In the genomic region with DNA sequence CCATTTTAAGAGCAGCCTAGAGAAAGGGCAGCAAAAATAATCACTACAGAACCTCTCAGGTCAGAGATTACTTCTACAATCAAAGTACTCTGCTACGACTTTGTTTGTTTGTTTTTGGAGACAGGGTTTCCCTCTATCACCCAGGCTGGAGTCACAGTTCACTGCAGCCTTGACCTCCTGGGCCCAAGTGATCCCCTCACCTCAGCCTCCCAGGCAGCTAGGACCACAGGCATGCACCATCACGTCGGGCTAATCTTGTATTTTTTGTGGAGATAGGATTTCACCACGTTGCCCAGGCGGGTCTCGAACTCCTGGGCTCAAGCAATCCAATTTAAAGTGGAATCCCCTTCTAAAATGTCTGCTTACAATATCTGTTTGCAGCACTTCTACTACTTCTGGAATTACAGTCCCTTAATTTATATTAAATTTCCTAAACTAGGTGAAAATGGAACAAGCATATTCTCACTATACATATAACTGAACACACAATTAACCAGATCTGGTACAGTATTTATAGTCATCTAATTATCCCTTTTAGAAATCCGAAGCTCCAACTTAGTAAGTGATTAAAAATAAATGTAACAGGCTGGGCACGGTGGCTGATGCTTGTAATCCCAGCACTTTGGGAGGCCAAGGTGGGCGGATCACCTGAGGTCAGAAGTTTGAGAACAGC, we compare ENCODE assay signal across 1 cellular context.
TF ChIP-seq lines count a peak whose summit lies in the region.

No MANE protein-coding gene starts in this region.

TF ChIP-seq in HepG2, 621 proteins besides CTCF, POLR2A, EP300 and RAD21 (continued from another document and continues in another):
- TF ChIP-seq FOXA1 (IDR thresholded peaks at IDR 0.05): no peak
- peak; percentile 64 for TF ChIP-seq FOXA1 (CRISPR knock-in tag; IDR thresholded peaks at IDR 0.05)
- TF ChIP-seq, protein P1, sequence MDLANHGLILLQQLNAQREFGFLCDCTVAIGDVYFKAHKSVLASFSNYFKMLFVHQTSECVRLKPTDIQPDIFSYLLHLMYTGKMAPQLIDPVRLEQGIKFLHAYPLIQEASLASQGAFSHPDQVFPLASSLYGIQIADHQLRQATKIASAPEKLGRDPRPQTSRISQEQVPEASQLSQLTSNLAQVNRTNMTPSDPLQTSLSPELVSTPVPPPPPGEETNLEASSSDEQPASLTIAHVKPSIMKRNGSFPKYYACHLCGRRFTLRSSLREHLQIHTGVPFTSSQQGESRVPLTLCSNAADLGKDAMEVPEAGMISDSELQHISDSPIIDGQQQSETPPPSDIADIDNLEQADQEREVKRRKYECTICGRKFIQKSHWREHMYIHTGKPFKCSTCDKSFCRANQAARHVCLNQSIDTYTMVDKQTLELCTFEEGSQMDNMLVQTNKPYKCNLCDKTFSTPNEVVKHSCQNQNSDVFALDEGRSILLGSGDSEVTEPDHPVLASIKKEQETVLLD (CRISPR knock-in tag; IDR thresholded peaks at IDR 0.05; ENCODE audit: low read depth): no peak
- no peak for TF ChIP-seq KLF6 (CRISPR knock-in tag; IDR thresholded peaks at IDR 0.05)
- TF ChIP-seq, protein P2, sequence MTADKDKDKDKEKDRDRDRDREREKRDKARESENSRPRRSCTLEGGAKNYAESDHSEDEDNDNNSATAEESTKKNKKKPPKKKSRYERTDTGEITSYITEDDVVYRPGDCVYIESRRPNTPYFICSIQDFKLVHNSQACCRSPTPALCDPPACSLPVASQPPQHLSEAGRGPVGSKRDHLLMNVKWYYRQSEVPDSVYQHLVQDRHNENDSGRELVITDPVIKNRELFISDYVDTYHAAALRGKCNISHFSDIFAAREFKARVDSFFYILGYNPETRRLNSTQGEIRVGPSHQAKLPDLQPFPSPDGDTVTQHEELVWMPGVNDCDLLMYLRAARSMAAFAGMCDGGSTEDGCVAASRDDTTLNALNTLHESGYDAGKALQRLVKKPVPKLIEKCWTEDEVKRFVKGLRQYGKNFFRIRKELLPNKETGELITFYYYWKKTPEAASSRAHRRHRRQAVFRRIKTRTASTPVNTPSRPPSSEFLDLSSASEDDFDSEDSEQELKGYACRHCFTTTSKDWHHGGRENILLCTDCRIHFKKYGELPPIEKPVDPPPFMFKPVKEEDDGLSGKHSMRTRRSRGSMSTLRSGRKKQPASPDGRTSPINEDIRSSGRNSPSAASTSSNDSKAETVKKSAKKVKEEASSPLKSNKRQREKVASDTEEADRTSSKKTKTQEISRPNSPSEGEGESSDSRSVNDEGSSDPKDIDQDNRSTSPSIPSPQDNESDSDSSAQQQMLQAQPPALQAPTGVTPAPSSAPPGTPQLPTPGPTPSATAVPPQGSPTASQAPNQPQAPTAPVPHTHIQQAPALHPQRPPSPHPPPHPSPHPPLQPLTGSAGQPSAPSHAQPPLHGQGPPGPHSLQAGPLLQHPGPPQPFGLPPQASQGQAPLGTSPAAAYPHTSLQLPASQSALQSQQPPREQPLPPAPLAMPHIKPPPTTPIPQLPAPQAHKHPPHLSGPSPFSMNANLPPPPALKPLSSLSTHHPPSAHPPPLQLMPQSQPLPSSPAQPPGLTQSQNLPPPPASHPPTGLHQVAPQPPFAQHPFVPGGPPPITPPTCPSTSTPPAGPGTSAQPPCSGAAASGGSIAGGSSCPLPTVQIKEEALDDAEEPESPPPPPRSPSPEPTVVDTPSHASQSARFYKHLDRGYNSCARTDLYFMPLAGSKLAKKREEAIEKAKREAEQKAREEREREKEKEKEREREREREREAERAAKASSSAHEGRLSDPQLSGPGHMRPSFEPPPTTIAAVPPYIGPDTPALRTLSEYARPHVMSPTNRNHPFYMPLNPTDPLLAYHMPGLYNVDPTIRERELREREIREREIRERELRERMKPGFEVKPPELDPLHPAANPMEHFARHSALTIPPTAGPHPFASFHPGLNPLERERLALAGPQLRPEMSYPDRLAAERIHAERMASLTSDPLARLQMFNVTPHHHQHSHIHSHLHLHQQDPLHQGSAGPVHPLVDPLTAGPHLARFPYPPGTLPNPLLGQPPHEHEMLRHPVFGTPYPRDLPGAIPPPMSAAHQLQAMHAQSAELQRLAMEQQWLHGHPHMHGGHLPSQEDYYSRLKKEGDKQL (CRISPR knock-in tag; IDR thresholded peaks at IDR 0.05; ENCODE audit: low read depth): 0 out of 2 replicates have a peak, but pooled peaks have one; percentile 38
- no peak for TF ChIP-seq SMARCC2 (IDR thresholded peaks at IDR 0.05)
- TF ChIP-seq ZNF746 (CRISPR knock-in tag; IDR thresholded peaks at IDR 0.05): no peak
- no peak for TF ChIP-seq ELF1 (CRISPR knock-in tag; IDR thresholded peaks at IDR 0.05)
- TF ChIP-seq CEBPB (IDR thresholded peaks at IDR 0.05; ENCODE audit: borderline replicate concordance, low read depth, low read length): no peak
- TF ChIP-seq, protein P3, sequence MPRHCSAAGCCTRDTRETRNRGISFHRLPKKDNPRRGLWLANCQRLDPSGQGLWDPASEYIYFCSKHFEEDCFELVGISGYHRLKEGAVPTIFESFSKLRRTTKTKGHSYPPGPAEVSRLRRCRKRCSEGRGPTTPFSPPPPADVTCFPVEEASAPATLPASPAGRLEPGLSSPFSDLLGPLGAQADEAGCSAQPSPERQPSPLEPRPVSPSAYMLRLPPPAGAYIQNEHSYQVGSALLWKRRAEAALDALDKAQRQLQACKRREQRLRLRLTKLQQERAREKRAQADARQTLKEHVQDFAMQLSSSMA (CRISPR knock-in tag; IDR thresholded peaks at IDR 0.05): no peak
- TF ChIP-seq, protein P4, sequence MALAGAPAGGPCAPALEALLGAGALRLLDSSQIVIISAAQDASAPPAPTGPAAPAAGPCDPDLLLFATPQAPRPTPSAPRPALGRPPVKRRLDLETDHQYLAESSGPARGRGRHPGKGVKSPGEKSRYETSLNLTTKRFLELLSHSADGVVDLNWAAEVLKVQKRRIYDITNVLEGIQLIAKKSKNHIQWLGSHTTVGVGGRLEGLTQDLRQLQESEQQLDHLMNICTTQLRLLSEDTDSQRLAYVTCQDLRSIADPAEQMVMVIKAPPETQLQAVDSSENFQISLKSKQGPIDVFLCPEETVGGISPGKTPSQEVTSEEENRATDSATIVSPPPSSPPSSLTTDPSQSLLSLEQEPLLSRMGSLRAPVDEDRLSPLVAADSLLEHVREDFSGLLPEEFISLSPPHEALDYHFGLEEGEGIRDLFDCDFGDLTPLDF (CRISPR knock-in tag; IDR thresholded peaks at IDR 0.05): no peak
- TF ChIP-seq, protein P5, sequence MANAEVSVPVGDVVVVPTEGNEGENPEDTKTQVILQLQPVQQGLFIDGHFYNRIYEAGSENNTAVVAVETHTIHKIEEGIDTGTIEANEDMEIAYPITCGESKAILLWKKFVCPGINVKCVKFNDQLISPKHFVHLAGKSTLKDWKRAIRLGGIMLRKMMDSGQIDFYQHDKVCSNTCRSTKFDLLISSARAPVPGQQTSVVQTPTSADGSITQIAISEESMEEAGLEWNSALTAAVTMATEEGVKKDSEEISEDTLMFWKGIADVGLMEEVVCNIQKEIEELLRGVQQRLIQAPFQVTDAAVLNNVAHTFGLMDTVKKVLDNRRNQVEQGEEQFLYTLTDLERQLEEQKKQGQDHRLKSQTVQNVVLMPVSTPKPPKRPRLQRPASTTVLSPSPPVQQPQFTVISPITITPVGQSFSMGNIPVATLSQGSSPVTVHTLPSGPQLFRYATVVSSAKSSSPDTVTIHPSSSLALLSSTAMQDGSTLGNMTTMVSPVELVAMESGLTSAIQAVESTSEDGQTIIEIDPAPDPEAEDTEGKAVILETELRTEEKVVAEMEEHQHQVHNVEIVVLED (CRISPR knock-in tag; IDR thresholded peaks at IDR 0.05; ENCODE audit: borderline replicate concordance): no peak
- TF ChIP-seq, protein P6, sequence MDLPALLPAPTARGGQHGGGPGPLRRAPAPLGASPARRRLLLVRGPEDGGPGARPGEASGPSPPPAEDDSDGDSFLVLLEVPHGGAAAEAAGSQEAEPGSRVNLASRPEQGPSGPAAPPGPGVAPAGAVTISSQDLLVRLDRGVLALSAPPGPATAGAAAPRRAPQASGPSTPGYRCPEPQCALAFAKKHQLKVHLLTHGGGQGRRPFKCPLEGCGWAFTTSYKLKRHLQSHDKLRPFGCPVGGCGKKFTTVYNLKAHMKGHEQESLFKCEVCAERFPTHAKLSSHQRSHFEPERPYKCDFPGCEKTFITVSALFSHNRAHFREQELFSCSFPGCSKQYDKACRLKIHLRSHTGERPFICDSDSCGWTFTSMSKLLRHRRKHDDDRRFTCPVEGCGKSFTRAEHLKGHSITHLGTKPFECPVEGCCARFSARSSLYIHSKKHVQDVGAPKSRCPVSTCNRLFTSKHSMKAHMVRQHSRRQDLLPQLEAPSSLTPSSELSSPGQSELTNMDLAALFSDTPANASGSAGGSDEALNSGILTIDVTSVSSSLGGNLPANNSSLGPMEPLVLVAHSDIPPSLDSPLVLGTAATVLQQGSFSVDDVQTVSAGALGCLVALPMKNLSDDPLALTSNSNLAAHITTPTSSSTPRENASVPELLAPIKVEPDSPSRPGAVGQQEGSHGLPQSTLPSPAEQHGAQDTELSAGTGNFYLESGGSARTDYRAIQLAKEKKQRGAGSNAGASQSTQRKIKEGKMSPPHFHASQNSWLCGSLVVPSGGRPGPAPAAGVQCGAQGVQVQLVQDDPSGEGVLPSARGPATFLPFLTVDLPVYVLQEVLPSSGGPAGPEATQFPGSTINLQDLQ (CRISPR knock-in tag; IDR thresholded peaks at IDR 0.05): no peak
- TF ChIP-seq HCFC1 (IDR thresholded peaks at IDR 0.05; ENCODE audit: low read depth, low read length): no peak
- TF ChIP-seq HOXD1 (CRISPR knock-in tag; IDR thresholded peaks at IDR 0.05): no peak
- TF ChIP-seq RXRA (CRISPR knock-in tag; IDR thresholded peaks at IDR 0.05): peak; percentile 93
- TF ChIP-seq ZNF33A (CRISPR knock-in tag; IDR thresholded peaks at IDR 0.05; ENCODE audit: borderline replicate concordance): no peak
- TF ChIP-seq, protein P7, sequence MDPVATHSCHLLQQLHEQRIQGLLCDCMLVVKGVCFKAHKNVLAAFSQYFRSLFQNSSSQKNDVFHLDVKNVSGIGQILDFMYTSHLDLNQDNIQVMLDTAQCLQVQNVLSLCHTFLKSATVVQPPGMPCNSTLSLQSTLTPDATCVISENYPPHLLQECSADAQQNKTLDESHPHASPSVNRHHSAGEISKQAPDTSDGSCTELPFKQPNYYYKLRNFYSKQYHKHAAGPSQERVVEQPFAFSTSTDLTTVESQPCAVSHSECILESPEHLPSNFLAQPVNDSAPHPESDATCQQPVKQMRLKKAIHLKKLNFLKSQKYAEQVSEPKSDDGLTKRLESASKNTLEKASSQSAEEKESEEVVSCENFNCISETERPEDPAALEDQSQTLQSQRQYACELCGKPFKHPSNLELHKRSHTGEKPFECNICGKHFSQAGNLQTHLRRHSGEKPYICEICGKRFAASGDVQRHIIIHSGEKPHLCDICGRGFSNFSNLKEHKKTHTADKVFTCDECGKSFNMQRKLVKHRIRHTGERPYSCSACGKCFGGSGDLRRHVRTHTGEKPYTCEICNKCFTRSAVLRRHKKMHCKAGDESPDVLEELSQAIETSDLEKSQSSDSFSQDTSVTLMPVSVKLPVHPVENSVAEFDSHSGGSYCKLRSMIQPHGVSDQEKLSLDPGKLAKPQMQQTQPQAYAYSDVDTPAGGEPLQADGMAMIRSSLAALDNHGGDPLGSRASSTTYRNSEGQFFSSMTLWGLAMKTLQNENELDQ (CRISPR knock-in tag; IDR thresholded peaks at IDR 0.05; ENCODE audit: borderline replicate concordance): no peak
- TF ChIP-seq, protein P8, sequence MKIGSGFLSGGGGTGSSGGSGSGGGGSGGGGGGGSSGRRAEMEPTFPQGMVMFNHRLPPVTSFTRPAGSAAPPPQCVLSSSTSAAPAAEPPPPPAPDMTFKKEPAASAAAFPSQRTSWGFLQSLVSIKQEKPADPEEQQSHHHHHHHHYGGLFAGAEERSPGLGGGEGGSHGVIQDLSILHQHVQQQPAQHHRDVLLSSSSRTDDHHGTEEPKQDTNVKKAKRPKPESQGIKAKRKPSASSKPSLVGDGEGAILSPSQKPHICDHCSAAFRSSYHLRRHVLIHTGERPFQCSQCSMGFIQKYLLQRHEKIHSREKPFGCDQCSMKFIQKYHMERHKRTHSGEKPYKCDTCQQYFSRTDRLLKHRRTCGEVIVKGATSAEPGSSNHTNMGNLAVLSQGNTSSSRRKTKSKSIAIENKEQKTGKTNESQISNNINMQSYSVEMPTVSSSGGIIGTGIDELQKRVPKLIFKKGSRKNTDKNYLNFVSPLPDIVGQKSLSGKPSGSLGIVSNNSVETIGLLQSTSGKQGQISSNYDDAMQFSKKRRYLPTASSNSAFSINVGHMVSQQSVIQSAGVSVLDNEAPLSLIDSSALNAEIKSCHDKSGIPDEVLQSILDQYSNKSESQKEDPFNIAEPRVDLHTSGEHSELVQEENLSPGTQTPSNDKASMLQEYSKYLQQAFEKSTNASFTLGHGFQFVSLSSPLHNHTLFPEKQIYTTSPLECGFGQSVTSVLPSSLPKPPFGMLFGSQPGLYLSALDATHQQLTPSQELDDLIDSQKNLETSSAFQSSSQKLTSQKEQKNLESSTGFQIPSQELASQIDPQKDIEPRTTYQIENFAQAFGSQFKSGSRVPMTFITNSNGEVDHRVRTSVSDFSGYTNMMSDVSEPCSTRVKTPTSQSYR (CRISPR knock-in tag; IDR thresholded peaks at IDR 0.05; ENCODE audit: borderline replicate concordance): no peak; the same call in 1 of the 2 replicates
- TF ChIP-seq, protein P9, sequence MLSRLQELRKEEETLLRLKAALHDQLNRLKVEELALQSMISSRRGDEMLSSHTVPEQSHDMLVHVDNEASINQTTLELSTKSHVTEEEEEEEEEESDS (CRISPR knock-in tag; IDR thresholded peaks at IDR 0.05; ENCODE audit: borderline replicate concordance): no peak
- TF ChIP-seq ZBTB7A (CRISPR knock-in tag; IDR thresholded peaks at IDR 0.05): no peak
- peak; percentile 68; the same call in 1 of the 2 replicates for TF ChIP-seq ZBTB7B (CRISPR knock-in tag; IDR thresholded peaks at IDR 0.05)
- no peak for TF ChIP-seq ZNF124 (CRISPR knock-in tag; IDR thresholded peaks at IDR 0.05)
- TF ChIP-seq TBL1XR1 (IDR thresholded peaks at IDR 0.05; ENCODE audit: borderline replicate concordance, low read length, partially characterized antibody): peak; percentile 44
- no peak for TF ChIP-seq TAF1 (CRISPR knock-in tag; IDR thresholded peaks at IDR 0.05)
- no peak for TF ChIP-seq ZNF547 (CRISPR knock-in tag; IDR thresholded peaks at IDR 0.05)
- TF ChIP-seq ZKSCAN1 (IDR thresholded peaks at IDR 0.05; ENCODE audit: low read length): no peak
- no peak for TF ChIP-seq ZNF780A (CRISPR knock-in tag; IDR thresholded peaks at IDR 0.05)
- no peak for TF ChIP-seq SMYD3 (CRISPR knock-in tag; IDR thresholded peaks at IDR 0.05)
- no peak for TF ChIP-seq BRD4 (CRISPR knock-in tag; IDR thresholded peaks at IDR 0.05)
- 0 out of 2 replicates have a peak, but pooled peaks have one; percentile 13 for TF ChIP-seq GABPB1 (CRISPR knock-in tag; IDR thresholded peaks at IDR 0.05)
- TF ChIP-seq, protein P10, sequence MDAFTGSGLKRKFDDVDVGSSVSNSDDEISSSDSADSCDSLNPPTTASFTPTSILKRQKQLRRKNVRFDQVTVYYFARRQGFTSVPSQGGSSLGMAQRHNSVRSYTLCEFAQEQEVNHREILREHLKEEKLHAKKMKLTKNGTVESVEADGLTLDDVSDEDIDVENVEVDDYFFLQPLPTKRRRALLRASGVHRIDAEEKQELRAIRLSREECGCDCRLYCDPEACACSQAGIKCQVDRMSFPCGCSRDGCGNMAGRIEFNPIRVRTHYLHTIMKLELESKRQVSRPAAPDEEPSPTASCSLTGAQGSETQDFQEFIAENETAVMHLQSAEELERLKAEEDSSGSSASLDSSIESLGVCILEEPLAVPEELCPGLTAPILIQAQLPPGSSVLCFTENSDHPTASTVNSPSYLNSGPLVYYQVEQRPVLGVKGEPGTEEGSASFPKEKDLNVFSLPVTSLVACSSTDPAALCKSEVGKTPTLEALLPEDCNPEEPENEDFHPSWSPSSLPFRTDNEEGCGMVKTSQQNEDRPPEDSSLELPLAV (CRISPR knock-in tag; conservative IDR thresholded peaks at IDR 0.05; ENCODE audit: low read depth): no peak
- TF ChIP-seq, protein P11, sequence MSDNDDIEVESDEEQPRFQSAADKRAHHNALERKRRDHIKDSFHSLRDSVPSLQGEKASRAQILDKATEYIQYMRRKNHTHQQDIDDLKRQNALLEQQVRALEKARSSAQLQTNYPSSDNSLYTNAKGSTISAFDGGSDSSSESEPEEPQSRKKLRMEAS (IDR thresholded peaks at IDR 0.05): no peak
- no peak for TF ChIP-seq ZNF354B (CRISPR knock-in tag; IDR thresholded peaks at IDR 0.05)
- no peak for TF ChIP-seq FLYWCH1 (CRISPR knock-in tag; IDR thresholded peaks at IDR 0.05)
- no peak for TF ChIP-seq CC2D1A (CRISPR knock-in tag; IDR thresholded peaks at IDR 0.05)
